In the genomic region with DNA sequence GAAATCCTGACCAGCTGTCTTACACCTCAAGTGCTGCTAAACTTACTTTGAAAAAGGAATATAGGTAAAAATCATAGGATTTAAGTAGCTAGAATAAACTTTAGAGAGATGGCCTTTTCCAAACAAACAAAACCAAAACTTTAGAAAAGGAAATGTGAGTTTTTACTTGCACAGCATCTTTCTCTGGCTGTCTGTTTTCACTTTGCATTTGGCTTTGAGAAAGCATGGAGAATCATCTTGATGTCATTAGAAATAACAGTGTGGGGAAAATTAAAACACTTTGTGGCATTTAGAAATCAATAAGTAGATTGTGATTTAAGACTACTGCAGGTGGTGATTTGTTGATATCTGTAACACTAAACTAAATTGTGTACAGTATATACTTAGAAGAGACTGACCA, we compare ENCODE assay signal across 14 cellular contexts. TPM values are rescaled to one million over a fixed set of nuclear protein-coding genes. Genes with fewer than 3 reads are reported as not detected.
DNase-seq lines count a peak whose midpoint lies in the region; ATAC-seq, FAIRE-seq and TF ChIP-seq lines count a peak whose summit lies in the region.
"Had no signal": no experiment of that assay in that cellular context is flagged by ENCODE, and none has a peak within 500 bp of the region (broad histone marks: within the 10 kb centered on the region; RNA-seq: fewer than 3 reads in every experiment).

No MANE protein-coding gene starts in this region.

- H3K4me1 Mint-ChIP-seq in WTC11: peaks cover 76% of the 10 kb centered on the region

- no peak for TF ChIP-seq POLR2A in spleen (IDR thresholded peaks at IDR 0.05)

- H3K36me3 Mint-ChIP-seq in WTC11: no peaks in the 10 kb centered on the region
- H3K36me3 Mint-ChIP-seq: CD4-positive, CD25-positive, alpha-beta regulatory T cell had no signal

- no peaks in the 10 kb centered on the region for H3K9me3 ChIP-seq in HEK293 (ENCODE audit: control insufficient read depth, insufficient read depth, low read depth, low read length)
- H3K9me3 ChIP-seq in iPS-15b (ENCODE audit: control insufficient read depth, insufficient read depth, low read length): no peaks in the 10 kb centered on the region
- H3K9me3 ChIP-seq in spleen: no peaks in the 10 kb centered on the region

- no peak for FAIRE-seq in HTR-8/SVneo (lab: Jason Lieb, UNC)

- POLR2A ChIA-PET in HEK293 (lab: Yijun Ruan, JAX): interaction anchor here (2.5 kb wide), 1 partner anchor 137 kb away, joined by 14 read pairs; the partner anchor contains the start of gene INTS6
- POLR2A ChIA-PET in WTC11 (lab: Charles Lee): interaction anchor here (1.0 kb wide), 1 partner anchor 137 kb away, joined by 3 read pairs; no protein-coding TSS in a partner anchor

- H3K4me3 ChIP-seq in HEK293 (ENCODE audit: low read depth, low read length) (no peak overlapping the region), iPS-15b (ENCODE audit: low read depth, low read length) (no peak overlapping the region), spleen (no peak overlapping the region)

- peak overlapping the region; percentile 7; the same call in 1 of the 2 replicates for H3K4me3 Mint-ChIP-seq in WTC11
- H3K4me3 Mint-ChIP-seq: CD4-positive, CD25-positive, alpha-beta regulatory T cell had no signal

- DNase-seq in WTC11 (ENCODE audit: low spot score) (no peak), spleen (no peak), hepatic stellate cell (ENCODE audit: low spot score) (no peak), HTR-8/SVneo (ENCODE audit: insufficient read length, low spot score) (no peak), anterior cingulate cortex (lab: John Stamatoyannopoulos, UW) (no peak)
- DNase-seq: activated CD4-positive, alpha-beta T cell treated with anti-CD3 and anti-CD28 coated beads for 4 hours; aorta; CD4-positive, CD25-positive, alpha-beta regulatory T cell; effector CD4-positive, alpha-beta T cell; NCI-H1436 treated with DMSO at 0.1 percent for 48 hours; posterior cingulate gyrus had no signal

- no peaks in the 10 kb centered on the region for H3K27me3 ChIP-seq in iPS-15b (ENCODE audit: control insufficient read depth, insufficient read depth, low read length)
- H3K27me3 ChIP-seq in spleen (replicated peaks in 1 of 7): no peaks in the 10 kb centered on the region

- peak overlapping the region; percentile 18 for H3K27ac Mint-ChIP-seq in WTC11
- H3K27ac Mint-ChIP-seq: CD4-positive, CD25-positive, alpha-beta regulatory T cell had no signal

- no peak for TF ChIP-seq CTCF in HEK293 (tag by site-specific recombination; IDR thresholded peaks at IDR 0.05)
- no peak for TF ChIP-seq CTCF in WTC11 (IDR thresholded peaks at IDR 0.05)
- TF ChIP-seq CTCF in spleen (IDR thresholded peaks at IDR 0.05 in 8 of 11, conservative IDR thresholded peaks at IDR 0.05 in 3 of 11): no peak

- peak overlapping the region; percentile 27 for H3K9ac ChIP-seq in iPS-15b (ENCODE audit: low read depth, low read length)

- H3K36me3 ChIP-seq in HEK293 (ENCODE audit: control insufficient read depth in 2 of 2, insufficient read depth in 1 of 2, low read length in 2 of 2) (no peaks in the 10 kb centered on the region), iPS-15b (ENCODE audit: control insufficient read depth, insufficient read depth, low read length) (no peaks in the 10 kb centered on the region), spleen (peaks cover 0 to 3% (median 0%) of the 10 kb centered on the region in 6 donors)

- CTCF ChIA-PET in HEK293 (lab: Yijun Ruan, JAX) (interaction anchor here (0.6 kb wide), 1 partner anchor 12 kb away, joined by 3 read pairs; no protein-coding TSS in a partner anchor), WTC11 (lab: Charles Lee) (no interaction called here)

- no peaks in the 10 kb centered on the region for H3K9me3 Mint-ChIP-seq in WTC11
- H3K9me3 Mint-ChIP-seq: CD4-positive, CD25-positive, alpha-beta regulatory T cell had no signal

- ATAC-seq in WTC11 (no peak), HG02588 (IDR thresholded peaks at IDR 0.05; ENCODE audit: unreplicated experiment) (no peak)

- no peaks in the 10 kb centered on the region for H3K27me3 Mint-ChIP-seq in WTC11 (ENCODE audit: low read depth)
- H3K27me3 Mint-ChIP-seq: CD4-positive, CD25-positive, alpha-beta regulatory T cell had no signal

- intact Hi-C loops in spleen (cut with DNase I; ENCODE audit: low total_unique reads): no loop called here

- H3K27ac ChIP-seq in HEK293 (ENCODE audit: extremely low read depth, low read depth, low read length) (no peak overlapping the region), spleen (peak overlapping the region in 6 of 8 donors; percentile 21 to 62 (median 58))

- peaks cover 34% of the 10 kb centered on the region for H3K4me1 ChIP-seq in HEK293 (ENCODE audit: control insufficient read depth, insufficient read depth, low read length)
- H3K4me1 ChIP-seq in iPS-15b (ENCODE audit: control insufficient read depth, insufficient read depth, low read length): peaks cover 32% of the 10 kb centered on the region
- peaks cover 28 to 92% (median 62%) of the 10 kb centered on the region in 6 donors for H3K4me1 ChIP-seq in spleen

TF ChIP-seq in HEK293, 187 proteins besides CTCF, POLR2A, EP300 and RAD21:
- TF ChIP-seq ZBTB10 (tag by site-specific recombination; IDR thresholded peaks at IDR 0.05): no peak
- TF ChIP-seq ZNF580 (tag by site-specific recombination; IDR thresholded peaks at IDR 0.05): no peak
- TF ChIP-seq PRDM1 (tag by site-specific recombination; IDR thresholded peaks at IDR 0.05): peak; percentile 87
- TF ChIP-seq ZNF335 (tag by site-specific recombination; conservative IDR thresholded peaks at IDR 0.05): no peak

TF ChIP-seq in WTC11, 78 proteins besides CTCF, POLR2A, EP300 and RAD21 (continues in another document):
- no peak for TF ChIP-seq ZNF532 (CRISPR knock-in tag; IDR thresholded peaks at IDR 0.05; ENCODE audit: borderline replicate concordance)
- TF ChIP-seq E2F4 (CRISPR knock-in tag; IDR thresholded peaks at IDR 0.05; ENCODE audit: borderline replicate concordance, low read depth): no peak
- no peak for TF ChIP-seq PREB (CRISPR knock-in tag; IDR thresholded peaks at IDR 0.05; ENCODE audit: borderline replicate concordance)
- no peak for TF ChIP-seq E2F1 (CRISPR knock-in tag; IDR thresholded peaks at IDR 0.05)

RNA-seq across cellular contexts. Expression of gene WDFY2, which starts 6.0 kb away (rescaled TPM):
- total RNA-seq in WTC11 (2021) (22.6 to 25.7 TPM (median 23.7 TPM) in 3 replicates), spleen (10 to 100 TPM; 18.5 to 32.2 (median 25.5) TPM)
- 1 to 10 TPM; 3.0 to 4.6 (median 4.5) TPM for polyA plus RNA-seq in spleen
